8 cellular contexts compared by ENCODE assay signal in the genomic region with DNA sequence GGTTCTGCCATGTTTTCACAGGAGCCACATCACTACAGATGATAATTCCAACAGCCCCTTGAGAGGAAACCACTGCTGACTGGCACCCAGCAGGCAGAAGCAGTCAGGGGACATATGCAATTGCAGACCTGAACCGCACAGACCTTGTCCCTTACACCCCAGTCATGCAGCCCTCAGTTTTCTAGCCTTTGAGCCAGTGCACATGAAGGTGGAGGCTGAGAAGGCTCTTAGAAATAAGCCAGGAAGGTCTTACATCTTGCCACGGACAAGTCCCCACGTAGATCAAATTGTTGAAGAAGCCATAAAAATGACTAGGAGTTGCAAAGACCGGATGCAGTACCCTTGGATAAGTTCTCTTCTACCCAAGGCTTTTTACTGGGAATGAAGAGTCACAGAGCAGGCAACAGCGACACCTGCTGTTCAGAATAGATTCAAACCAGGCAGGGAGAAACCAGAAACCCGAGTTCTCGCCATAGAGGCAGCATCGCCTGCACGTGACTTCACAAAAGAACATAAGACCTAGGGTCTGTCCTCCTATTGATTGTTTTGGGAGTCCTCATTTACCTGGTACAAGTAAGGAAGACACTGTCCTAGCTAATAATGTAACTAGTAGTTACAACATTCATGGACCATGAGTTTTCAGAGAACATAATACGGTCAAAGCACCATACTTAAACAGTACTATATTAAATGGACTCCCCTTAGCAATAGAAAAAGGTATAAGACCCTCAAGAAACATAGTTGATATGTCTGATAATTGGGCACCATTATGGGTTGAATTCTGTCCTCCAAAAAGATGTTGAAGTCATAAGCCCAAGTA. TPM values are rescaled to one million over a fixed set of nuclear protein-coding genes. Genes with fewer than 3 reads are reported as not detected.
DNase-seq lines count a peak whose midpoint lies in the region; FAIRE-seq and TF ChIP-seq lines count a peak whose summit lies in the region.

No MANE protein-coding gene starts in this region.

- CTCF ChIA-PET in AG04450 (lab: Charles Lee) (interaction anchor here (0.6 to 3.0 kb wide), 6 partner anchors 163 to 1100 kb away, joined by 3 to 86 read pairs (median 4); no protein-coding TSS in a partner anchor), PC-9 (lab: Charles Lee) (no interaction called here)

- H3K9me2 ChIP-seq in PC-9 (ENCODE audit: insufficient read depth): no peaks in the 10 kb centered on the region

- H3F3A ChIP-seq in PC-9 (ENCODE audit: insufficient read depth, low read depth): peaks cover 5% of the 10 kb centered on the region; the same call in 1 of the 2 replicates

- DNase-seq in AG04450 (ENCODE audit: low read depth, low spot score) (peak; percentile 45), GM18507 (ENCODE audit: extremely low spot score, insufficient read length, low read depth) (peak; percentile 15), KBM-7 (peak; percentile 73), PC-9 (peak; percentile 49 to 75), foreskin fibroblast (peak; percentile 68 to 90), osteoblast (ENCODE audit: insufficient read length, low spot score, missing footprints) (peak; percentile 89), type B pancreatic cell (ENCODE audit: extremely low spot score, unreplicated experiment) (no peak)
- DNase-seq in activated T-helper 1 cell treated with anti-CD3 and anti-CD28 coated beads, Interleukin-2, amount 50 U/mL, for 16 hours (ENCODE audit: low read depth in 1 of 2, low spot score in 1 of 2): peak; percentile 16 to 25

- peaks cover 17% of the 10 kb centered on the region for H3K4me1 Mint-ChIP-seq in type B pancreatic cell (ENCODE audit: unreplicated experiment)

- no peaks in the 10 kb centered on the region for H3K36me3 Mint-ChIP-seq in type B pancreatic cell

- POLR2A ChIA-PET in AG04450 (lab: Yijun Ruan, JAX) (no interaction called here), PC-9 (lab: Charles Lee; ENCODE audit: unreplicated experiment) (no interaction called here)

- no peaks in the 10 kb centered on the region for H3K9me3 Mint-ChIP-seq in type B pancreatic cell

- H3K9me3 ChIP-seq in AG04450 (ENCODE audit: control insufficient read depth, insufficient read depth, low read length) (no peaks in the 10 kb centered on the region; the same call in 1 of the 2 replicates), PC-9 (ENCODE audit: insufficient read depth, low read depth) (no peaks in the 10 kb centered on the region), osteoblast (ENCODE audit: low read depth, low read length) (no peaks in the 10 kb centered on the region)

- peaks cover 3% of the 10 kb centered on the region for H3K27me3 Mint-ChIP-seq in type B pancreatic cell

- TF ChIP-seq CTCF in AG04450 (IDR thresholded peaks at IDR 0.05; ENCODE audit: low read depth, low read length): peak; percentile 95
- TF ChIP-seq CTCF in PC-9 (conservative IDR thresholded peaks at IDR 0.05): peak; percentile 100
- peak; percentile 80 for TF ChIP-seq CTCF in foreskin fibroblast (IDR thresholded peaks at IDR 0.05; ENCODE audit: low read depth, low read length)
- peak; percentile 96 for TF ChIP-seq CTCF in osteoblast (IDR thresholded peaks at IDR 0.05; ENCODE audit: extremely low read depth, low read depth, low read length)
- peak; percentile 95 for TF ChIP-seq CTCF in type B pancreatic cell (conservative IDR thresholded peaks at IDR 0.05)

- H3K27ac ChIP-seq in AG04450 (ENCODE audit: low read depth, low read length) (no peak overlapping the region), PC-9 (no peak overlapping the region), osteoblast (ENCODE audit: low read depth, low read length) (peak overlapping the region; percentile 2)

- H3K4me1 ChIP-seq in PC-9 (replicated peaks; ENCODE audit: insufficient read depth): peaks cover 12% of the 10 kb centered on the region; the same call in 1 of the 2 replicates
- peaks cover 16% of the 10 kb centered on the region for H3K4me1 ChIP-seq in osteoblast (ENCODE audit: insufficient read depth, low read length)

- no peaks in the 10 kb centered on the region for H4K20me1 ChIP-seq in PC-9 (ENCODE audit: insufficient read depth)
- no peaks in the 10 kb centered on the region for H4K20me1 ChIP-seq in osteoblast (ENCODE audit: insufficient read depth, low read length)

- intact Hi-C loops in PC-9 (cut with micrococcal nuclease; ENCODE audit: unreplicated experiment): loop anchor here (1.0 to 10.0 kb wide), 5 partner anchors 132 to 386 kb away; partner anchors contain the start of gene RAPGEF5

- H3K4me2 ChIP-seq in PC-9: no peak overlapping the region
- H3K4me2 ChIP-seq in osteoblast (ENCODE audit: insufficient read depth, low read length): no peak overlapping the region

- in situ Hi-C loops in KBM-7 (cut with MboI; ENCODE audit: low pct_unique_long_range_greater_than_20kb, low sequenced_read_pairs): loop anchor here (10.0 kb wide), 1 partner anchor 384 kb away; no protein-coding TSS in a partner anchor

- H3K4me3 ChIP-seq in AG04450 (ENCODE audit: low read depth, low read length): no peak overlapping the region
- no peak overlapping the region for H3K4me3 ChIP-seq in PC-9
- no peak overlapping the region for H3K4me3 ChIP-seq in foreskin fibroblast (ENCODE audit: low read depth in 1 of 2, low read length in 2 of 2)
- no peak overlapping the region for H3K4me3 ChIP-seq in osteoblast (ENCODE audit: insufficient read depth, low read length)

- no peak overlapping the region for H3K27ac Mint-ChIP-seq in type B pancreatic cell

- H3K79me2 ChIP-seq in PC-9 (ENCODE audit: low read depth) (no peaks in the 10 kb centered on the region), osteoblast (ENCODE audit: insufficient read depth, low read length) (peaks cover 37% of the 10 kb centered on the region)

- no peaks in the 10 kb centered on the region for H3K27me3 ChIP-seq in AG04450 (ENCODE audit: control insufficient read depth, insufficient read depth, low read length)
- no peaks in the 10 kb centered on the region for H3K27me3 ChIP-seq in PC-9 (ENCODE audit: insufficient read depth, low read depth)
- H3K27me3 ChIP-seq in osteoblast (ENCODE audit: insufficient read depth, low read length): no peaks in the 10 kb centered on the region

- H3K4me3 Mint-ChIP-seq in type B pancreatic cell: no peak overlapping the region

- no peaks in the 10 kb centered on the region for H3K36me3 ChIP-seq in PC-9 (ENCODE audit: low read depth)
- peaks cover 27% of the 10 kb centered on the region for H3K36me3 ChIP-seq in osteoblast (ENCODE audit: insufficient read depth, low read length)

- peak; percentile 76 for FAIRE-seq in GM18507 (lab: Jason Lieb, UNC)

- H2AFZ ChIP-seq in PC-9 (no peak overlapping the region), osteoblast (ENCODE audit: low read length) (no peak overlapping the region)

- no TSS peak for BruUV-seq in PC-9 (replicated peaks; lab: Mats Ljungman, UMichigan)

RNA-seq across cellular contexts. Expression of gene STEAP1B, which starts 11.1 kb away (rescaled TPM):
- polyA plus RNA-seq in AG04450 (2011; rRNA removed): 14.4 and 18.8 TPM in 2 replicates
- polyA minus RNA-seq in AG04450 (2011; rRNA and poly(A)+ RNA removed): 9.0 and 11.6 TPM in 2 replicates
- total RNA-seq in PC-9 (2021) (0.35 TPM in 2 replicates), osteoblast (31.8 and 40.4 TPM in 2 replicates), type B pancreatic cell (ENCODE audit: low replicate concordance) (2.0 TPM in 1 of 2 replicates, not detected in the other)

Comparison
In these comparisons a context has a peak if more than half of its experiments do, and no peak if none do; other contexts are left out.
1. RNA of gene STEAP1B, which starts 11.1 kb away (total RNA-seq): 31.8 to 40.4 TPM in osteoblast; 2.0 TPM in type B pancreatic cell and 0.35 TPM in PC-9; every median in the first group is over 10 times any median in the second.
2. Peak in every context shown above with its lines, with median percentiles within 50 percentile points of each other: CTCF ChIP-seq.